In genomic region chr9:7315746-7316457, GRCh38 we compare ENCODE assay signal across 13 cellular contexts.
DNase-seq lines count a peak whose midpoint lies in the region; ATAC-seq and TF ChIP-seq lines count a peak whose summit lies in the region.
"Had no signal": no experiment of that assay in that cellular context is flagged by ENCODE, and none has a peak within 500 bp of the region (broad histone marks: within the 10 kb centered on the region; RNA-seq: fewer than 3 reads in every experiment).

No MANE protein-coding gene starts in this region.

- H3K4me3 ChIP-seq in cardiac fibroblast (replicated peaks in 1 of 2; ENCODE audit: low read depth in 2 of 2, low read length in 2 of 2) (no peak overlapping the region), right cardiac atrium (ENCODE audit: low read length) (no peak overlapping the region), skeletal muscle cell (ENCODE audit: low read depth, low read length) (no peak overlapping the region), PC-9 (no peak overlapping the region)
- H3K4me3 ChIP-seq: K562, sigmoid colon had no signal

- no peaks in the 10 kb centered on the region for H4K20me1 ChIP-seq in PC-9 (ENCODE audit: insufficient read depth)

- CTCF ChIA-PET in PC-9 (lab: Charles Lee), result no interaction called here

- no peak overlapping the region for H2AFZ ChIP-seq in PC-9

- H3K9me3 ChIP-seq in right cardiac atrium (ENCODE audit: control insufficient read depth, low read length) (no peaks in the 10 kb centered on the region), PC-9 (ENCODE audit: insufficient read depth, low read depth) (no peaks in the 10 kb centered on the region)

- intact Hi-C loops in right cardiac atrium (cut with DNase I) (no loop called here), PC-9 (cut with micrococcal nuclease; ENCODE audit: unreplicated experiment) (no loop called here)

- H3K4me1 ChIP-seq in right cardiac atrium (ENCODE audit: control insufficient read depth, insufficient read depth, low read length), result no peaks in the 10 kb centered on the region
- H3K4me1 ChIP-seq in PC-9 (replicated peaks; ENCODE audit: insufficient read depth), result no peaks in the 10 kb centered on the region

- H3F3A ChIP-seq in PC-9 (ENCODE audit: insufficient read depth, low read depth), result no peaks in the 10 kb centered on the region

- DNase-seq in NCI-H146 (lab: John Stamatoyannopoulos, UW) (peak; percentile 71), cardiac fibroblast (ENCODE audit: low read depth in 2 of 2) (peak; percentile 78 to 81), right cardiac atrium (no peak), skeletal muscle cell (ENCODE audit: low read depth) (peak; percentile 84), GM13976 (ENCODE audit: low spot score) (no peak), PC-9 (no peak), NCI-H446 (lab: John Stamatoyannopoulos, UW) (no peak)
- no peak for DNase-seq in activated CD8-positive, alpha-beta memory T cell treated with anti-CD3 and anti-CD28 coated beads, Interleukin-2, amount 50 U/mL, for 48 hours
- DNase-seq: C1 segment of cervical spinal cord; naive thymus-derived CD8-positive, alpha-beta T cell; NCI-H187 treated with DMSO at 0.1 percent for 48 hours; sigmoid colon had no signal

- H3K79me2 ChIP-seq in PC-9 (ENCODE audit: low read depth), result no peaks in the 10 kb centered on the region

- H3K27ac ChIP-seq in right cardiac atrium (ENCODE audit: low read length) (no peak overlapping the region), PC-9 (no peak overlapping the region)

- H3K4me2 ChIP-seq in PC-9, result no peak overlapping the region

- H3K36me3 ChIP-seq in PC-9 (ENCODE audit: low read depth), result no peaks in the 10 kb centered on the region
- H3K36me3 ChIP-seq: sigmoid colon had no signal

- 62% methylated on average over 5 of the region's 5 CpGs for WGBS in right cardiac atrium

- in situ Hi-C loops in GM13976 (cut with MboI; ENCODE audit: low sequenced_read_pairs, unreplicated experiment), result no loop called here

- H3K9me2 ChIP-seq in PC-9 (ENCODE audit: insufficient read depth), result no peaks in the 10 kb centered on the region

- peak; percentile 79 to 90 for ATAC-seq in right cardiac atrium
- ATAC-seq: K562; naive thymus-derived CD8-positive, alpha-beta T cell had no signal

- POLR2A ChIA-PET in PC-9 (lab: Charles Lee; ENCODE audit: unreplicated experiment), result no interaction called here

- BruUV-seq in PC-9 (replicated peaks; lab: Mats Ljungman, UMichigan), result no TSS peak

- H3K27me3 ChIP-seq in right cardiac atrium (ENCODE audit: control insufficient read depth, insufficient read depth) (no peaks in the 10 kb centered on the region), PC-9 (ENCODE audit: insufficient read depth, low read depth) (no peaks in the 10 kb centered on the region)
- H3K27me3 ChIP-seq: sigmoid colon had no signal

- no peak for TF ChIP-seq CTCF in cardiac fibroblast (IDR thresholded peaks at IDR 0.05; ENCODE audit: low read depth, low read length)
- no peak for TF ChIP-seq CTCF in GM13976 (IDR thresholded peaks at IDR 0.05; ENCODE audit: borderline replicate concordance, control extremely low read depth, extremely low read depth, insufficient read depth, missing control alignments)
- TF ChIP-seq CTCF in PC-9 (conservative IDR thresholded peaks at IDR 0.05), result no peak

Comparison
In these comparisons a context has a peak if more than half of its experiments do, and no peak if none do; other contexts are left out.
1. DNase-seq: peak in NCI-H146 (single experiment), cardiac fibroblast (2 of 2) and skeletal muscle cell (single experiment); none in right cardiac atrium (0 of 3), activated CD8-positive, alpha-beta memory T cell treated with anti-CD3 and anti-CD28 coated beads, Interleukin-2, amount 50 U/mL, for 48 hours (single experiment), GM13976 (single experiment), PC-9 (0 of 2) and NCI-H446 (0 of 2).